8 cellular contexts compared by ENCODE assay signal in the genomic region with DNA sequence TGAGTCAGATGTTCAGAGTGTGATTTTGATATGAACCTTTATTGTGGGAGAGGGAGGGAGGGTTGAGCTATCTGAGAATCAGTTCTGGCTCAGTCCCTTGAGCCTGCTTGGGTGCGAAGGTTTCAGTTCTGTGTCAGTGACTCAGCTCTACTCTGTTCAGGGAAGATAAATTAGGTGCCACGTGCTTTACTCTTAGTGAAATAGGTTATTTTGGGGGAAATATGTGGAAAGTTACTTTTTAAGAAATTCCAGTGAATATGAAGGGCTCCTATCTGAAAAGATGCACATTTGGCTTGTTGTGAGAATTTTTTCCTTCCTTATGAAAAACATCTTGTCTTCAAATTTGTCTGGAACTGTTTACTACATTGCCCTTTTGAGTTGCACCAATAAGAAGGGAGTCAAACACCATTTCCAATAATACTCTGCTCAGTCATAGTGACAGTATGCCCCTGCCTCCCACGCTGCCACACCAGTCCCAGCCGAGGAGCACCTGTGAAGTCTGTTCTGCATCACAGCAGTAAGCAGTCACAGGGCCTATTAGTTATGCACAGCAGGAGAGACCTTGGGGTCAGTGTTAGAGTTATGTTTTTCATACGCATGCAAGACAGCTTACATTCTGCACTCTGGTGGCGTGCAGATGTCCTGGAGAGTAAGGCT. TPM values are rescaled to one million over a fixed set of nuclear protein-coding genes. Genes with fewer than 3 reads are reported as not detected.
DNase-seq lines count a peak whose midpoint lies in the region; ATAC-seq and TF ChIP-seq lines count a peak whose summit lies in the region.

No MANE protein-coding gene starts in this region.

- H3K9me3 ChIP-seq in mucosa of descending colon (no peaks in the 10 kb centered on the region), thyroid gland (no peaks in the 10 kb centered on the region)

- peak; percentile 66 for DNase-seq in activated effector memory CD4-positive, alpha-beta T cell treated with anti-CD3 and anti-CD28 coated beads, Interleukin-2, amount 50 U/mL, for 16 hours
- DNase-seq in activated effector memory CD4-positive, alpha-beta T cell treated with Interleukin-2 at 50 U/mL for 16 hours: no peak
- DNase-seq in WTC11 (ENCODE audit: low spot score) (no peak), mucosa of descending colon (no peak), thyroid gland (no peak), inferior parietal cortex (ENCODE audit: extremely low spot score) (no peak), UCSD-AML1 (lab: John Stamatoyannopoulos, UW; ENCODE audit: unreplicated experiment) (no peak)

- H3K4me1 ChIP-seq in mucosa of descending colon (ENCODE audit: low read depth) (peaks cover 3% of the 10 kb centered on the region), thyroid gland (no peaks in the 10 kb centered on the region)

- H3K27ac ChIP-seq in thyroid gland: no peak overlapping the region

- 59 to 62% methylated on average over 6 of the region's 6 CpGs for WGBS in thyroid gland, 2 donors

- H3K4me1 Mint-ChIP-seq in WTC11: peaks cover 57% of the 10 kb centered on the region

- TF ChIP-seq CTCF in WTC11 (IDR thresholded peaks at IDR 0.05): no peak
- no peak for TF ChIP-seq CTCF in mucosa of descending colon (IDR thresholded peaks at IDR 0.05)
- no peak for TF ChIP-seq CTCF in thyroid gland (IDR thresholded peaks at IDR 0.05)

- H3K27me3 ChIP-seq in thyroid gland: no peaks in the 10 kb centered on the region

- CTCF ChIA-PET in WTC11 (lab: Charles Lee): interaction anchor here (1.8 kb wide), 1 partner anchor 23 kb away, joined by 7 read pairs; no protein-coding TSS in a partner anchor

- peak overlapping the region; percentile 58; the same call in 1 of the 2 replicates for H3K27ac Mint-ChIP-seq in WTC11

- POLR2A ChIA-PET in WTC11 (lab: Charles Lee): no interaction called here

- H3K36me3 ChIP-seq in mucosa of descending colon (ENCODE audit: low read depth) (no peaks in the 10 kb centered on the region), thyroid gland (no peaks in the 10 kb centered on the region)

- intact Hi-C loops in mucosa of descending colon (cut with DNase I, micrococcal nuclease) (no loop called here), thyroid gland (cut with DNase I) (no loop called here)

- ATAC-seq in HG03025 (IDR thresholded peaks at IDR 0.05; ENCODE audit: low FRiP score, unreplicated experiment) (peak; percentile 99), WTC11 (peak; percentile 38), mucosa of descending colon (peak; percentile 87)

- no peak overlapping the region for H3K4me3 Mint-ChIP-seq in WTC11

- H3K27me3 Mint-ChIP-seq in WTC11 (ENCODE audit: low read depth): no peaks in the 10 kb centered on the region

- peaks cover 3% of the 10 kb centered on the region; the same call in 1 of the 2 replicates for H3K36me3 Mint-ChIP-seq in WTC11

- peaks cover 8% of the 10 kb centered on the region for H3K9me3 Mint-ChIP-seq in WTC11

- no peak overlapping the region for H3K4me3 ChIP-seq in mucosa of descending colon
- H3K4me3 ChIP-seq in thyroid gland (replicated peaks in 1 of 3): no peak overlapping the region

- TF ChIP-seq POLR2A in thyroid gland (IDR thresholded peaks at IDR 0.05): no peak

TF ChIP-seq in WTC11, 78 proteins besides CTCF, POLR2A, EP300 and RAD21 (continues in another document):
- TF ChIP-seq ETV6 (CRISPR knock-in tag; IDR thresholded peaks at IDR 0.05) (no peak), PRRX2 (CRISPR knock-in tag; IDR thresholded peaks at IDR 0.05) (no peak), FOXK1 (CRISPR knock-in tag; IDR thresholded peaks at IDR 0.05) (0 out of 2 replicates have a peak, but pooled peaks have one; percentile 22), NFE2L1 (CRISPR knock-in tag; IDR thresholded peaks at IDR 0.05) (no peak), ZNF232 (CRISPR knock-in tag; IDR thresholded peaks at IDR 0.05) (no peak), JAZF1 (CRISPR knock-in tag; IDR thresholded peaks at IDR 0.05) (no peak), ZNF121 (CRISPR knock-in tag; IDR thresholded peaks at IDR 0.05) (no peak), IRF2 (CRISPR knock-in tag; IDR thresholded peaks at IDR 0.05; ENCODE audit: borderline replicate concordance, low read depth) (no peak), TEAD4 (CRISPR knock-in tag; IDR thresholded peaks at IDR 0.05) (0 out of 2 replicates have a peak, but pooled peaks have one; percentile 20)
- TF ChIP-seq, protein P1, sequence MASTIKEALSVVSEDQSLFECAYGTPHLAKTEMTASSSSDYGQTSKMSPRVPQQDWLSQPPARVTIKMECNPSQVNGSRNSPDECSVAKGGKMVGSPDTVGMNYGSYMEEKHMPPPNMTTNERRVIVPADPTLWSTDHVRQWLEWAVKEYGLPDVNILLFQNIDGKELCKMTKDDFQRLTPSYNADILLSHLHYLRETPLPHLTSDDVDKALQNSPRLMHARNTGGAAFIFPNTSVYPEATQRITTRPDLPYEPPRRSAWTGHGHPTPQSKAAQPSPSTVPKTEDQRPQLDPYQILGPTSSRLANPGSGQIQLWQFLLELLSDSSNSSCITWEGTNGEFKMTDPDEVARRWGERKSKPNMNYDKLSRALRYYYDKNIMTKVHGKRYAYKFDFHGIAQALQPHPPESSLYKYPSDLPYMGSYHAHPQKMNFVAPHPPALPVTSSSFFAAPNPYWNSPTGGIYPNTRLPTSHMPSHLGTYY (CRISPR knock-in tag; IDR thresholded peaks at IDR 0.05): no peak
- TF ChIP-seq, protein P2, sequence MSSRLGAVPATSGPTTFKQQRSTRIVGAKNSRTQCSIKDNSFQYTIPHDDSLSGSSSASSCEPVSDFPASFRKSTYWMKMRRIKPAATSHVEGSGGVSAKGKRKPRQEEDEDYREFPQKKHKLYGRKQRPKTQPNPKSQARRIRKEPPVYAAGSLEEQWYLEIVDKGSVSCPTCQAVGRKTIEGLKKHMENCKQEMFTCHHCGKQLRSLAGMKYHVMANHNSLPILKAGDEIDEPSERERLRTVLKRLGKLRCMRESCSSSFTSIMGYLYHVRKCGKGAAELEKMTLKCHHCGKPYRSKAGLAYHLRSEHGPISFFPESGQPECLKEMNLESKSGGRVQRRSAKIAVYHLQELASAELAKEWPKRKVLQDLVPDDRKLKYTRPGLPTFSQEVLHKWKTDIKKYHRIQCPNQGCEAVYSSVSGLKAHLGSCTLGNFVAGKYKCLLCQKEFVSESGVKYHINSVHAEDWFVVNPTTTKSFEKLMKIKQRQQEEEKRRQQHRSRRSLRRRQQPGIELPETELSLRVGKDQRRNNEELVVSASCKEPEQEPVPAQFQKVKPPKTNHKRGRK (CRISPR knock-in tag; IDR thresholded peaks at IDR 0.05; ENCODE audit: borderline replicate concordance): no peak
- TF ChIP-seq, protein P3, sequence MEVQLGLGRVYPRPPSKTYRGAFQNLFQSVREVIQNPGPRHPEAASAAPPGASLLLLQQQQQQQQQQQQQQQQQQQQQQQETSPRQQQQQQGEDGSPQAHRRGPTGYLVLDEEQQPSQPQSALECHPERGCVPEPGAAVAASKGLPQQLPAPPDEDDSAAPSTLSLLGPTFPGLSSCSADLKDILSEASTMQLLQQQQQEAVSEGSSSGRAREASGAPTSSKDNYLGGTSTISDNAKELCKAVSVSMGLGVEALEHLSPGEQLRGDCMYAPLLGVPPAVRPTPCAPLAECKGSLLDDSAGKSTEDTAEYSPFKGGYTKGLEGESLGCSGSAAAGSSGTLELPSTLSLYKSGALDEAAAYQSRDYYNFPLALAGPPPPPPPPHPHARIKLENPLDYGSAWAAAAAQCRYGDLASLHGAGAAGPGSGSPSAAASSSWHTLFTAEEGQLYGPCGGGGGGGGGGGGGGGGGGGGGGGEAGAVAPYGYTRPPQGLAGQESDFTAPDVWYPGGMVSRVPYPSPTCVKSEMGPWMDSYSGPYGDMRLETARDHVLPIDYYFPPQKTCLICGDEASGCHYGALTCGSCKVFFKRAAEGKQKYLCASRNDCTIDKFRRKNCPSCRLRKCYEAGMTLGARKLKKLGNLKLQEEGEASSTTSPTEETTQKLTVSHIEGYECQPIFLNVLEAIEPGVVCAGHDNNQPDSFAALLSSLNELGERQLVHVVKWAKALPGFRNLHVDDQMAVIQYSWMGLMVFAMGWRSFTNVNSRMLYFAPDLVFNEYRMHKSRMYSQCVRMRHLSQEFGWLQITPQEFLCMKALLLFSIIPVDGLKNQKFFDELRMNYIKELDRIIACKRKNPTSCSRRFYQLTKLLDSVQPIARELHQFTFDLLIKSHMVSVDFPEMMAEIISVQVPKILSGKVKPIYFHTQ (CRISPR knock-in tag; IDR thresholded peaks at IDR 0.05): no peak
- TF ChIP-seq, protein P4, sequence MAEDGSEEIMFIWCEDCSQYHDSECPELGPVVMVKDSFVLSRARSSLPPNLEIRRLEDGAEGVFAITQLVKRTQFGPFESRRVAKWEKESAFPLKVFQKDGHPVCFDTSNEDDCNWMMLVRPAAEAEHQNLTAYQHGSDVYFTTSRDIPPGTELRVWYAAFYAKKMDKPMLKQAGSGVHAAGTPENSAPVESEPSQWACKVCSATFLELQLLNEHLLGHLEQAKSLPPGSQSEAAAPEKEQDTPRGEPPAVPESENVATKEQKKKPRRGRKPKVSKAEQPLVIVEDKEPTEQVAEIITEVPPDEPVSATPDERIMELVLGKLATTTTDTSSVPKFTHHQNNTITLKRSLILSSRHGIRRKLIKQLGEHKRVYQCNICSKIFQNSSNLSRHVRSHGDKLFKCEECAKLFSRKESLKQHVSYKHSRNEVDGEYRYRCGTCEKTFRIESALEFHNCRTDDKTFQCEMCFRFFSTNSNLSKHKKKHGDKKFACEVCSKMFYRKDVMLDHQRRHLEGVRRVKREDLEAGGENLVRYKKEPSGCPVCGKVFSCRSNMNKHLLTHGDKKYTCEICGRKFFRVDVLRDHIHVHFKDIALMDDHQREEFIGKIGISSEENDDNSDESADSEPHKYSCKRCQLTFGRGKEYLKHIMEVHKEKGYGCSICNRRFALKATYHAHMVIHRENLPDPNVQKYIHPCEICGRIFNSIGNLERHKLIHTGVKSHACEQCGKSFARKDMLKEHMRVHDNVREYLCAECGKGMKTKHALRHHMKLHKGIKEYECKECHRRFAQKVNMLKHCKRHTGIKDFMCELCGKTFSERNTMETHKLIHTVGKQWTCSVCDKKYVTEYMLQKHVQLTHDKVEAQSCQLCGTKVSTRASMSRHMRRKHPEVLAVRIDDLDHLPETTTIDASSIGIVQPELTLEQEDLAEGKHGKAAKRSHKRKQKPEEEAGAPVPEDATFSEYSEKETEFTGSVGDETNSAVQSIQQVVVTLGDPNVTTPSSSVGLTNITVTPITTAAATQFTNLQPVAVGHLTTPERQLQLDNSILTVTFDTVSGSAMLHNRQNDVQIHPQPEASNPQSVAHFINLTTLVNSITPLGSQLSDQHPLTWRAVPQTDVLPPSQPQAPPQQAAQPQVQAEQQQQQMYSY (CRISPR knock-in tag; IDR thresholded peaks at IDR 0.05): no peak

RNA-seq across cellular contexts. Expression of a gene that starts 32.8 kb away (rescaled TPM):
- total RNA-seq in WTC11 (2021) (0.04 to 0.23 TPM (median 0.14 TPM) in 3 replicates), mucosa of descending colon (1 to 10 TPM; 3.0 to 9.3 (median 5.5) TPM), thyroid gland (10 to 100 TPM in 3 of 4 donors, 1 to 10 TPM in 1; 9.9 to 21.7 (median 15.5) TPM)

Comparison
In these comparisons a context has a peak if more than half of its experiments do, and no peak if none do; other contexts are left out.
1. ATAC-seq: peak in every context shown above with its lines; median percentile 99 in HG03025; 87 in mucosa of descending colon; 38 in WTC11.